Comparison of ENCODE assay signal across 32 cellular contexts in genomic region chr13:102697264-102697663, GRCh38. TPM values are rescaled to one million over a fixed set of nuclear protein-coding genes. Genes with fewer than 3 reads are reported as not detected.
DNase-seq lines count a peak whose midpoint lies in the region; ATAC-seq, FAIRE-seq and TF ChIP-seq lines count a peak whose summit lies in the region.
"Had no signal": no experiment of that assay in that cellular context is flagged by ENCODE, and none has a peak within 500 bp of the region (broad histone marks: within the 10 kb centered on the region; RNA-seq: fewer than 3 reads in every experiment).

No MANE protein-coding gene starts in this region.

- H3K36me3 ChIP-seq in HepG2 (replicated peaks in 1 of 2; ENCODE audit: control insufficient read depth in 1 of 2, insufficient read depth in 2 of 2, low read length in 2 of 2): no peaks in the 10 kb centered on the region
- no peaks in the 10 kb centered on the region for H3K36me3 ChIP-seq in right lobe of liver
- H3K36me3 ChIP-seq in H1 (ENCODE audit: control insufficient read depth in 2 of 4, insufficient read depth in 4 of 4, low read length in 3 of 4): no peaks in the 10 kb centered on the region
- no peaks in the 10 kb centered on the region for H3K36me3 ChIP-seq in trophoblast cell (ENCODE audit: control insufficient read depth in 1 of 2, insufficient read depth in 2 of 2, low read length in 2 of 2)
- H3K36me3 ChIP-seq: BE2C, BLaER1 had no signal

- H3K4me1 ChIP-seq in HepG2 (ENCODE audit: insufficient read depth, low read length) (peaks cover 15% of the 10 kb centered on the region; the same call in 1 of the 2 replicates), right lobe of liver (no peaks in the 10 kb centered on the region), H1 (replicated peaks in 1 of 4; ENCODE audit: control insufficient read depth in 3 of 4, insufficient read depth in 4 of 4, low read length in 3 of 4) (peaks cover 0 to 8% (median under 1%) of the 10 kb centered on the region in 4 experiments; a peak in 3 of 7 replicates), trophoblast cell (ENCODE audit: control insufficient read depth in 1 of 2, insufficient read depth in 2 of 2, low read length in 2 of 2) (peaks cover 18 to 20% of the 10 kb centered on the region in 2 experiments)
- H3K4me1 ChIP-seq: BE2C, BLaER1 had no signal

- peak; percentile 10 for DNase-seq in HepG2 (ENCODE audit: low spot score)
- DNase-seq in right lobe of liver: no peak
- DNase-seq in H1 (ENCODE audit: low read depth in 1 of 2, low spot score in 2 of 2): no peak
- DNase-seq in endothelial cell (ENCODE audit: low spot score): no peak
- no peak for DNase-seq in trophoblast cell
- DNase-seq in lower leg skin (ENCODE audit: low spot score in 2 of 2): no peak
- no peak for DNase-seq in activated T-cell treated with anti-CD3 and anti-CD28 coated beads, Interleukin-2, amount 50 U/mL, for 48 hours
- DNase-seq: 8988T; ACHN; BE2C; C1 segment of cervical spinal cord; CD4-positive, alpha-beta memory T cell; CD4-positive, CD25-positive, alpha-beta regulatory T cell; CD8-positive, alpha-beta memory T cell; COR-L47; DMS 273 treated with DMSO at 0.1 percent for 48 hours; DMS153; DMS53; DND-41; EL; GDM1 had no signal

- no TSS peak for BruUV-seq in HepG2 (replicated peaks; lab: Mats Ljungman, UMichigan)

- no peak overlapping the region for H2BK5ac ChIP-seq in H1 (ENCODE audit: low read depth, low read length)
- peak overlapping the region; percentile 36 for H2BK5ac ChIP-seq in trophoblast cell (ENCODE audit: low read depth, low read length, poor library complexity)

- H2BK120ac ChIP-seq in H1 (replicated peaks; ENCODE audit: low read depth, low read length): no peak overlapping the region
- peak overlapping the region; percentile 52 for H2BK120ac ChIP-seq in trophoblast cell (ENCODE audit: insufficient read depth, low read length, poor library complexity)

- intact Hi-C loops in HepG2 (cut with micrococcal nuclease; ENCODE audit: unreplicated experiment): no loop called here
- intact Hi-C loops in right lobe of liver (cut with DNase I): no loop called here
- intact Hi-C loops in lower leg skin (cut with DNase I; ENCODE audit: low total_unique reads): no loop called here

- H3K14ac ChIP-seq in H1 (ENCODE audit: insufficient read length) (no peak overlapping the region), trophoblast cell (ENCODE audit: low read length) (peak overlapping the region; percentile 39)

- no peaks in the 10 kb centered on the region; the same call in 1 of the 2 replicates for H3K23me2 ChIP-seq in H1 (ENCODE audit: low read depth, low read length)

- in situ Hi-C loops in HepG2 (cut with HindIII; ENCODE audit: extremely low pct_ligation_motif_present, low pct_unique_long_range_greater_than_20kb): no loop called here

- no peak overlapping the region for H3K23ac ChIP-seq in H1 (ENCODE audit: insufficient read length)
- H3K23ac ChIP-seq in trophoblast cell (ENCODE audit: low read length): no peak overlapping the region

- POLR2A ChIA-PET in HepG2 (lab: Yijun Ruan, JAX) (no interaction called here), H1 (lab: Charles Lee; ENCODE audit: partially characterized antibody) (no interaction called here)

- H3K4me1 Mint-ChIP-seq in endothelial cell (ENCODE audit: unreplicated experiment): peaks cover 20% of the 10 kb centered on the region
- H3K4me1 Mint-ChIP-seq: CD14-positive monocyte; CD4-positive, alpha-beta memory T cell; CD4-positive, CD25-positive, alpha-beta regulatory T cell; CD8-positive, alpha-beta memory T cell had no signal

- CTCF ChIA-PET in HepG2 (lab: Yijun Ruan, JAX; ENCODE audit: low intra/inter-chr PET ratio, low total read pairs): no interaction called here
- CTCF ChIA-PET in H1 (lab: Charles Lee; ENCODE audit: partially characterized antibody): interaction anchor here (0.7 to 1.8 kb wide), 4 partner anchors 8 to 150 kb away, joined by 3 to 6 read pairs (median 3); no protein-coding TSS in a partner anchor

- H3K56ac ChIP-seq in H1 (replicated peaks; ENCODE audit: insufficient read length, low read depth, low read length): no peak overlapping the region

- H3K9me3 Mint-ChIP-seq in endothelial cell (ENCODE audit: unreplicated experiment): no peaks in the 10 kb centered on the region

- no peak overlapping the region for H3K18ac ChIP-seq in H1 (ENCODE audit: extremely low read depth, low read length)
- H3K18ac ChIP-seq in trophoblast cell (ENCODE audit: low read length): no peak overlapping the region

- H4K91ac ChIP-seq in H1 (replicated peaks; ENCODE audit: insufficient read length, low read length) (no peak overlapping the region), trophoblast cell (ENCODE audit: low read depth, low read length) (peak overlapping the region; percentile 74)

- no peak overlapping the region for H3K4ac ChIP-seq in H1 (replicated peaks; ENCODE audit: insufficient read length, low read depth, low read length)
- no peak overlapping the region for H3K4ac ChIP-seq in trophoblast cell (ENCODE audit: low read depth, low read length)

- TF ChIP-seq EP300 in HepG2 (IDR thresholded peaks at IDR 0.05; ENCODE audit: low read depth in 2 of 2, low read length in 2 of 2) (no peak), HepG2 (CRISPR knock-in tag; IDR thresholded peaks at IDR 0.05; ENCODE audit: borderline replicate concordance) (no peak), H1 (IDR thresholded peaks at IDR 0.05; ENCODE audit: borderline replicate concordance in 1 of 2, low read depth in 2 of 2, low read length in 2 of 2) (no peak)

- TF ChIP-seq POLR2A in HepG2 (IDR thresholded peaks at IDR 0.05; ENCODE audit: insufficient read depth in 1 of 2, low read depth in 2 of 2, low read length in 2 of 2) (no peak), right lobe of liver (IDR thresholded peaks at IDR 0.05) (no peak), H1 (IDR thresholded peaks at IDR 0.05; ENCODE audit: control extremely low read depth in 1 of 2, low read depth in 2 of 2, low read length in 2 of 2) (no peak), lower leg skin (IDR thresholded peaks at IDR 0.05) (no peak)

- TF ChIP-seq RAD21 in HepG2 (CRISPR knock-in tag; IDR thresholded peaks at IDR 0.05) (no peak), H1 (IDR thresholded peaks at IDR 0.05 in 1 of 2, conservative IDR thresholded peaks at IDR 0.05 in 1 of 2; ENCODE audit: low read depth in 2 of 2, low read length in 2 of 2) (no peak)

- H3K9ac ChIP-seq in HepG2 (ENCODE audit: insufficient read depth, low read depth, low read length) (no peak overlapping the region), H1 (replicated peaks in 1 of 4; ENCODE audit: extremely low read depth in 1 of 4, low read depth in 3 of 4, low read length in 3 of 4) (no peak overlapping the region), trophoblast cell (ENCODE audit: low read length) (no peak overlapping the region)
- H3K9ac ChIP-seq: BLaER1 had no signal

- no peak for FAIRE-seq in HepG2 (lab: Jason Lieb, UNC)
- FAIRE-seq in H1 (lab: Jason Lieb, UNC): no peak
- FAIRE-seq: A204.1, GM12878, GM12892, GM18507 had no signal

- H3K27ac ChIP-seq in HepG2 (ENCODE audit: extremely low read length, insufficient read depth, low read length) (no peak overlapping the region), right lobe of liver (no peak overlapping the region), H1 (ENCODE audit: low read depth, low read length) (no peak overlapping the region), trophoblast cell (ENCODE audit: low read depth, low read length) (no peak overlapping the region)
- H3K27ac ChIP-seq: BLaER1 had no signal

- H3K27me3 Mint-ChIP-seq in endothelial cell (ENCODE audit: unreplicated experiment): peaks cover 10% of the 10 kb centered on the region

- no peak overlapping the region for H4K12ac ChIP-seq in trophoblast cell (ENCODE audit: low read depth, low read length)

- H2BK15ac ChIP-seq in H1 (ENCODE audit: low read length): no peak overlapping the region

- 33% methylated on average over 3 of the region's 6 CpGs for WGBS in HepG2 (ENCODE audit: low lambda C conversion rate)
- WGBS in right lobe of liver (ENCODE audit: insufficient coverage, low coverage, low lambda C conversion rate, missing lambda C conversion rate): 63% methylated on average over 2 of the region's 6 CpGs
- 87% methylated on average over 6 of the region's 6 CpGs; no CpG with 5 or more reads in 1 of the 2 experiments for WGBS in H1 (ENCODE audit: extremely low coverage in 1 of 2, insufficient coverage in 1 of 2, insufficient read length in 1 of 2, insufficient replicate concordance in 2 of 2, low coverage in 1 of 2, low lambda C conversion rate in 2 of 2, missing lambda C conversion rate in 1 of 2), 2 experiments
- WGBS in trophoblast cell (ENCODE audit: extremely low coverage, insufficient coverage, insufficient read length): no CpG with 5 or more reads among the region's 6 CpGs
- 77 to 95% methylated on average over 6 of the region's 6 CpGs for WGBS in lower leg skin, 2 donors

- H3K4me3 ChIP-seq in HepG2 (replicated peaks in 1 of 3; ENCODE audit: insufficient read depth in 1 of 3, low read depth in 2 of 3, low read length in 3 of 3) (no peak overlapping the region), right lobe of liver (no peak overlapping the region), H1 (ENCODE audit: extremely low read depth in 1 of 4, insufficient read depth in 2 of 4, low read depth in 3 of 4, low read length in 4 of 4) (no peak overlapping the region), trophoblast cell (ENCODE audit: low read depth, low read length) (no peak overlapping the region), lower leg skin (ENCODE audit: low read depth, poor library complexity, severe bottlenecking) (no peak overlapping the region)
- H3K4me3 ChIP-seq: BLaER1, GM12878 had no signal

- TF ChIP-seq CTCF in HepG2 (CRISPR knock-in tag; IDR thresholded peaks at IDR 0.05) (no peak), right lobe of liver (IDR thresholded peaks at IDR 0.05) (no peak), H1 (IDR thresholded peaks at IDR 0.05; ENCODE audit: control extremely low read depth in 1 of 3, insufficient read depth in 1 of 3, low read depth in 1 of 3, low read length in 3 of 3) (no peak), endothelial cell (IDR thresholded peaks at IDR 0.05; ENCODE audit: unreplicated experiment) (no peak), lower leg skin (IDR thresholded peaks at IDR 0.05) (no peak)

- no peak overlapping the region for H2AFZ ChIP-seq in HepG2 (ENCODE audit: low read length)
- H2AFZ ChIP-seq in H1 (ENCODE audit: low read length): no peak overlapping the region; the same call in 1 of the 2 replicates
- no peak overlapping the region for H2AFZ ChIP-seq in trophoblast cell (ENCODE audit: insufficient read depth, low read length, poor library complexity)

- H2AK5ac ChIP-seq in H1 (ENCODE audit: low read depth, low read length): 0 out of 2 replicates have a peak overlapping the region, but pooled peaks have one; percentile 24
- H2AK5ac ChIP-seq in trophoblast cell (ENCODE audit: low read length): no peak overlapping the region

- H4K8ac ChIP-seq in H1 (ENCODE audit: extremely low read depth, insufficient read depth, low read length): no peak overlapping the region
- no peak overlapping the region for H4K8ac ChIP-seq in trophoblast cell (ENCODE audit: low read depth, low read length)

- H4K20me1 ChIP-seq in HepG2 (ENCODE audit: insufficient read depth, low read length): no peaks in the 10 kb centered on the region
- H4K20me1 ChIP-seq in H1 (replicated peaks in 1 of 2; ENCODE audit: control insufficient read depth in 1 of 2, insufficient read depth in 2 of 2, low read length in 2 of 2): no peaks in the 10 kb centered on the region
- H4K20me1 ChIP-seq: BLaER1 had no signal

- no peak overlapping the region for H2BK20ac ChIP-seq in H1 (ENCODE audit: low read length)

- ATAC-seq in HepG2 (peak; percentile 83), right lobe of liver (no peak), GM21515 (IDR thresholded peaks at IDR 0.05; ENCODE audit: unreplicated experiment) (no peak)
- ATAC-seq: GM12878 had no signal

- H3K79me2 ChIP-seq in HepG2 (ENCODE audit: insufficient read depth, low read length) (no peaks in the 10 kb centered on the region), H1 (ENCODE audit: control insufficient read depth in 1 of 2, insufficient read depth in 2 of 2, low read length in 2 of 2) (no peaks in the 10 kb centered on the region), trophoblast cell (ENCODE audit: control insufficient read depth, insufficient read depth, low read length, poor library complexity) (no peaks in the 10 kb centered on the region)

- H3K4me2 ChIP-seq in HepG2 (ENCODE audit: low read depth, low read length) (no peak overlapping the region), H1 (ENCODE audit: insufficient read depth in 1 of 2, low read depth in 2 of 2, low read length in 2 of 2) (no peak overlapping the region), trophoblast cell (ENCODE audit: low read length) (no peak overlapping the region)
- H3K4me2 ChIP-seq: BLaER1 had no signal

- H4K5ac ChIP-seq in H1 (ENCODE audit: insufficient read length, low read depth, low read length): no peak overlapping the region

- H2BK12ac ChIP-seq in H1 (ENCODE audit: low read depth, low read length) (0 out of 2 replicates have a peak overlapping the region, but pooled peaks have one; percentile 39), trophoblast cell (ENCODE audit: low read length) (peak overlapping the region; percentile 25)

- H3K9me3 ChIP-seq in HepG2 (ENCODE audit: low read length) (peaks cover 8% of the 10 kb centered on the region; the same call in 1 of the 2 replicates), right lobe of liver (no peaks in the 10 kb centered on the region), H1 (ENCODE audit: insufficient read depth in 2 of 2, low read depth in 1 of 2, low read length in 1 of 2) (peaks cover 0 to 5% of the 10 kb centered on the region in 2 experiments; a peak in 1 of 4 replicates), trophoblast cell (ENCODE audit: insufficient read depth, low read depth, low read length) (peaks cover 7% of the 10 kb centered on the region)
- H3K9me3 ChIP-seq: BLaER1 had no signal

- H3K27me3 ChIP-seq in HepG2 (ENCODE audit: control insufficient read depth in 1 of 2, insufficient read depth in 2 of 2, low read length in 2 of 2) (peaks cover 0 to 19% of the 10 kb centered on the region in 2 experiments; a peak in 4 of 5 replicates), right lobe of liver (no peaks in the 10 kb centered on the region), H1 (replicated peaks in 1 of 4; ENCODE audit: control insufficient read depth in 3 of 4, extremely low read depth in 1 of 4, insufficient read depth in 3 of 4, low read length in 3 of 4) (no peaks in the 10 kb centered on the region), trophoblast cell (ENCODE audit: insufficient read depth, low read length) (no peaks in the 10 kb centered on the region)
- H3K27me3 ChIP-seq: BE2C, BLaER1 had no signal

- H3K79me1 ChIP-seq in H1 (ENCODE audit: low read depth, low read length) (no peaks in the 10 kb centered on the region), trophoblast cell (ENCODE audit: low read length) (peaks cover 15% of the 10 kb centered on the region)

- H3K36me3 Mint-ChIP-seq in endothelial cell (ENCODE audit: low read depth, unreplicated experiment): peaks cover 15% of the 10 kb centered on the region
- H3K36me3 Mint-ChIP-seq: CD14-positive monocyte; CD4-positive, CD25-positive, alpha-beta regulatory T cell had no signal

- H3K4me3 Mint-ChIP-seq in endothelial cell (ENCODE audit: unreplicated experiment): peak overlapping the region; percentile 10
- H3K4me3 Mint-ChIP-seq: CD14-positive monocyte; CD4-positive, alpha-beta memory T cell; CD4-positive, CD25-positive, alpha-beta regulatory T cell; CD8-positive, alpha-beta memory T cell had no signal

- H3K27ac Mint-ChIP-seq in endothelial cell (ENCODE audit: unreplicated experiment): peak overlapping the region; percentile 88
- H3K27ac Mint-ChIP-seq: CD14-positive monocyte; CD4-positive, alpha-beta memory T cell; CD4-positive, CD25-positive, alpha-beta regulatory T cell; CD8-positive, alpha-beta memory T cell had no signal

RNA-seq across cellular contexts. Expression of gene METTL21C, which starts 2.4 kb away (rescaled TPM):
- total RNA-seq in HepG2 (2016; rRNA removed; fragmentation: Illumina TruSeq; extraction: Trizol) (not detected in 2 replicates), right lobe of liver (not detected), endothelial cell (ENCODE audit: unreplicated experiment) (not detected), lower leg skin (not detected)
- not detected in 2 replicates for total RNA-seq in HepG2 (2016; cell fraction: cytosol; rRNA removed; fragmentation: Illumina TruSeq; extraction: Trizol; ENCODE audit: low read depth)
- not detected in 2 replicates for total RNA-seq in HepG2 (2016; cell fraction: insoluble cytoplasmic fraction; rRNA removed; fragmentation: Illumina TruSeq; extraction: Trizol)
- not detected in 2 replicates for total RNA-seq in HepG2 (2016; cell fraction: membrane; rRNA removed; fragmentation: Illumina TruSeq; extraction: Trizol)
- not detected in 2 replicates for total RNA-seq in HepG2 (2016; cell fraction: nucleus; rRNA removed; fragmentation: Illumina TruSeq; extraction: Trizol)
- polyA plus RNA-seq in HepG2 (2011; rRNA removed) (not detected in 2 replicates), H1 (2011; rRNA removed) (not detected in 2 replicates)
- polyA plus RNA-seq in HepG2 (2011; cell fraction: cytosol; rRNA removed): not detected in 2 replicates
- not detected in 2 replicates for polyA plus RNA-seq in HepG2 (2011; cell fraction: nucleus; rRNA removed)
- polyA plus RNA-seq in HepG2 (2012): not detected in 2 replicates
- not detected in 2 replicates for polyA plus RNA-seq in HepG2 (2016; cell fraction: cytosol; fragmentation: Illumina TruSeq; extraction: Trizol; ENCODE audit: low read depth)
- polyA plus RNA-seq in HepG2 (2016; cell fraction: insoluble cytoplasmic fraction; fragmentation: Illumina TruSeq; extraction: Trizol; ENCODE audit: low read depth): not detected in 2 replicates
- not detected in 2 replicates for polyA plus RNA-seq in HepG2 (2016; cell fraction: membrane; fragmentation: Illumina TruSeq; extraction: Trizol; ENCODE audit: low read depth)
- not detected in 2 replicates for polyA plus RNA-seq in HepG2 (2016; cell fraction: nucleus; fragmentation: Illumina TruSeq; extraction: Trizol; ENCODE audit: insufficient read depth, low read depth)
- not detected in 2 replicates for polyA minus RNA-seq in HepG2 (2011; rRNA and poly(A)+ RNA removed; ENCODE audit: low replicate concordance)
- not detected in 2 replicates for polyA minus RNA-seq in HepG2 (2011; cell fraction: cytosol; rRNA and poly(A)+ RNA removed)
- polyA minus RNA-seq in HepG2 (2011; cell fraction: nucleus; rRNA and poly(A)+ RNA removed): not detected in 2 replicates
- total RNA-seq in H1 (2021; fragmentation: NEBNext Ultra II Directional; extraction: Animal tissue kit (Norgen Biotek cat#: 25700)): not detected in 2 replicates
- polyA plus RNA-seq in H1 (2011; cell fraction: cytosol; rRNA removed): not detected
- polyA plus RNA-seq in H1 (2011; cell fraction: nucleus; rRNA removed): not detected
- not detected in 4 replicates for polyA plus RNA-seq in H1 (2012, experiment 1 of 2)
- not detected for polyA plus RNA-seq in H1 (2012, experiment 2 of 2)
- polyA plus RNA-seq in H1 (2013, experiment 1 of 2): not detected
- polyA plus RNA-seq in H1 (2013, experiment 2 of 2): 0.09 TPM
- polyA minus RNA-seq in H1 (2011; rRNA and poly(A)+ RNA removed): not detected in 2 replicates
- not detected for polyA minus RNA-seq in H1 (2011; cell fraction: cytosol; rRNA and poly(A)+ RNA removed)
- polyA minus RNA-seq in H1 (2011; cell fraction: nucleus; rRNA and poly(A)+ RNA removed): not detected
- polyA plus RNA-seq in trophoblast cell (2013): 0.04 and 0.23 TPM in 2 replicates
- total RNA-seq: A673; CD4-positive, alpha-beta memory T cell; CD4-positive, CD25-positive, alpha-beta regulatory T cell; CD8-positive, alpha-beta memory T cell; Daoy; G401 had no signal
- polyA plus RNA-seq: AG04450; CD14-positive monocyte; CD4-positive, alpha-beta memory T cell; CD4-positive, CD25-positive, alpha-beta regulatory T cell; CD8-positive, alpha-beta memory T cell; GM12878 had no signal
